Comparison of ENCODE assay signal across 8 cellular contexts in genomic region chr11:30322826-30323710, GRCh38. TPM values are rescaled to one million over a fixed set of nuclear protein-coding genes. Genes with fewer than 3 reads are reported as not detected.
DNase-seq lines count a peak whose midpoint lies in the region; ATAC-seq, FAIRE-seq and TF ChIP-seq lines count a peak whose summit lies in the region.

Gene ARL14EP, plus strand, starts transcription at chr11:30323104. Its CDS starts 7,845 bp downstream, at chr11:30330949.

- peak; percentile 99 for ATAC-seq in GM19035 (IDR thresholded peaks at IDR 0.05; ENCODE audit: unreplicated experiment)
- peak; percentile 98 for ATAC-seq in HG03354 (IDR thresholded peaks at IDR 0.05; ENCODE audit: poor library complexity, severe bottlenecking, unreplicated experiment)

- DNase-seq in AG09319 (ENCODE audit: extremely low read depth, low read depth): peak; percentile 91
- peak; percentile 96 for DNase-seq in NCI-H446 treated with DMSO at 0.1 percent for 48 hours (lab: John Stamatoyannopoulos, UW)
- DNase-seq in activated CD4-positive, CD25-positive, alpha-beta regulatory T cell treated with anti-CD3 and anti-CD28 coated beads, Interleukin-2, amount 50 U/mL, for 72 hours: peak; percentile 85
- DNase-seq in cerebellar nuclear complex (lab: John Stamatoyannopoulos, UW): peak; percentile 65 to 93
- DNase-seq in keratinocyte (ENCODE audit: low read depth, low spot score): peak; percentile 67
- DNase-seq in stimulated activated CD4-positive, alpha-beta T cell treated with anti-CD3 and anti-CD28 coated beads, Interleukin-15, amount 100 ng/mL, for 1 hour (ENCODE audit: low read depth in 1 of 2, low spot score in 1 of 2): peak; percentile 71 to 78

- peak within 1 kb of the TSS; percentile 77 for H3K4me2 ChIP-seq in keratinocyte (ENCODE audit: control insufficient read depth, extremely low read depth, insufficient read depth, low read depth, low read length)

- H4K20me1 ChIP-seq in keratinocyte (ENCODE audit: control insufficient read depth, extremely low read depth, insufficient read depth, low read length): no peaks in the 10 kb centered on the region

- peak within 1 kb of the TSS; percentile 86 to 96 (median 90) for H3K4me3 ChIP-seq in keratinocyte (ENCODE audit: control insufficient read depth in 2 of 3, extremely low read depth in 1 of 3, insufficient read depth in 2 of 3, low read depth in 1 of 3, low read length in 3 of 3)

- peak within 1 kb of the TSS; percentile 91 for H3K27ac ChIP-seq in keratinocyte (ENCODE audit: control insufficient read depth, insufficient read depth, low read length)

- TF ChIP-seq CTCF in AG09319 (IDR thresholded peaks at IDR 0.05; ENCODE audit: low read depth, low read length): no peak
- no peak for TF ChIP-seq CTCF in keratinocyte (optimal IDR thresholded peaks at IDR 0.05 in 1 of 3, IDR thresholded peaks at IDR 0.05 in 1 of 3, conservative IDR thresholded peaks at IDR 0.05 in 1 of 3; ENCODE audit: extremely low read depth in 1 of 3, insufficient read depth in 2 of 3, low read length in 3 of 3)

- dilution Hi-C loops in keratinocyte (cut with MboI; ENCODE audit: extremely low pct_ligation_motif_present, low sequenced_read_pairs): no loop called here

- peak within 1 kb of the TSS; percentile 97 for H3K9ac ChIP-seq in keratinocyte (ENCODE audit: control insufficient read depth, extremely low read depth, insufficient read depth, low read length)

- peaks cover 2 to 5% of the 10 kb centered on the region in 2 experiments for H3K36me3 ChIP-seq in keratinocyte (ENCODE audit: control insufficient read depth in 2 of 2, extremely low read depth in 1 of 2, insufficient read depth in 2 of 2, low read length in 2 of 2)

- H3K9me3 ChIP-seq in keratinocyte (ENCODE audit: control insufficient read depth, low read depth, low read length): no peaks in the 10 kb centered on the region

- peak within 1 kb of the TSS; percentile 94 for H2AFZ ChIP-seq in keratinocyte (ENCODE audit: control insufficient read depth, low read length)

- no peaks in the 10 kb centered on the region for H3K27me3 ChIP-seq in keratinocyte (ENCODE audit: control insufficient read depth, extremely low read depth, insufficient read depth, low read length)

- peaks cover 3% of the 10 kb centered on the region for H3K4me1 ChIP-seq in keratinocyte (ENCODE audit: control insufficient read depth, extremely low read depth, insufficient read depth, low read length)

- H3K9me1 ChIP-seq in keratinocyte (ENCODE audit: control insufficient read depth, extremely low read depth, insufficient read depth, low read length): peaks cover 2% of the 10 kb centered on the region

- H3K79me2 ChIP-seq in keratinocyte (ENCODE audit: control insufficient read depth, insufficient read depth, low read length): peaks cover 40% of the 10 kb centered on the region

- peak; percentile 80 for FAIRE-seq in keratinocyte (lab: Jason Lieb, UNC)

RNA-seq across cellular contexts. Expression of gene ARL14EP, which starts in this region (rescaled TPM):
- polyA plus RNA-seq in keratinocyte: 13.4 to 32.6 TPM (median 24.2 TPM) in 3 replicates
- 11.1 TPM for polyA plus RNA-seq in keratinocyte (2011; ENCODE audit: low read depth)
- 13.4 and 36.8 TPM in 2 replicates for polyA plus RNA-seq in keratinocyte (2011; cell fraction: cytosol; rRNA removed)
- 19.6 and 26.7 TPM in 2 replicates for polyA plus RNA-seq in keratinocyte (2011; cell fraction: nucleus; rRNA removed)
- 14.7 and 16.7 TPM in 2 replicates for polyA plus RNA-seq in keratinocyte (2012; ENCODE audit: low replicate concordance)
- 4.0 to 23.4 TPM (median 6.1 TPM) in 3 replicates for polyA minus RNA-seq in keratinocyte
- polyA minus RNA-seq in keratinocyte (2011; cell fraction: cytosol; rRNA and poly(A)+ RNA removed): 8.1 TPM
- polyA minus RNA-seq in keratinocyte (2011; cell fraction: nucleus; rRNA and poly(A)+ RNA removed): 7.5 and 16.0 TPM in 2 replicates

Comparison
In these comparisons a context has a peak if more than half of its experiments do, and no peak if none do; other contexts are left out.
1. Peak in every context shown above with its lines: DNase-seq, ATAC-seq, H3K4me3 ChIP-seq and H3K27ac ChIP-seq.